ENCODE assay signal across 25 cellular contexts in the genomic region with DNA sequence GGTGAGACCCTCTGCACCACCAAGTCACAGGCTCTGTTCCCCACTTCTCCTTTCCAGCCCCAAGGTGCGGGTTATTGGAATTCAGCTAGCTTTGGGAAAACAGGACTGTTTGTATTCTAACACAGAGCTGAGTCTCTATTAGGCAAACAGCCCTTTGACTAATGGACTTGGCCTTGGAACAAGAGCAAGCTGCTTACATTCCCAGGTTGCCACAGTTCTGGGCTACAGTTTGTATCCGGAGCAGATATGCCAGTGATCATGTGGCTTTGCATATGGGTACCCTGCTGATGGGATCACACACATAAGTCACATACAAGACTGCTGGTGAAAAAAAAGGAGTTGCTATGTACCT.
DNase-seq lines count a peak whose midpoint lies in the region; ATAC-seq, FAIRE-seq and TF ChIP-seq lines count a peak whose summit lies in the region.
"Had no signal": no experiment of that assay in that cellular context is flagged by ENCODE, and none has a peak within 500 bp of the region (broad histone marks: within the 10 kb centered on the region; RNA-seq: fewer than 3 reads in every experiment).

No MANE protein-coding gene starts in this region.

- TF ChIP-seq CTCF in H1 (IDR thresholded peaks at IDR 0.05; ENCODE audit: control extremely low read depth in 1 of 3, insufficient read depth in 1 of 3, low read depth in 1 of 3, low read length in 3 of 3) (no peak), prostate gland (IDR thresholded peaks at IDR 0.05) (no peak), HFFc6 (IDR thresholded peaks at IDR 0.05) (no peak)

- POLR2A ChIA-PET in H1 (lab: Charles Lee; ENCODE audit: partially characterized antibody) = no interaction called here

- no peak overlapping the region for H3K9ac ChIP-seq in H1 (replicated peaks in 1 of 4; ENCODE audit: extremely low read depth in 1 of 4, low read depth in 3 of 4, low read length in 3 of 4)

- intact Hi-C loops in prostate gland (cut with DNase I) = no loop called here

- no peaks in the 10 kb centered on the region for H3K79me1 ChIP-seq in H1 (ENCODE audit: low read depth, low read length)

- H3K27ac Mint-ChIP-seq in HFFc6 = no peak overlapping the region
- H3K27ac Mint-ChIP-seq: activated CD4-positive, alpha-beta T cell treated with anti-CD3 and anti-CD28 coated beads, Interleukin-2, amount 10 ng/mL, durations not matched to agents 7 days and 5 days; activated CD8-positive, alpha-beta memory T cell treated with anti-CD3 and anti-CD28 coated beads, Interleukin-2, amount 10 ng/mL, durations not matched to agents 7 days and 5 days; activated naive CD4-positive, alpha-beta T cell treated with anti-CD3 and anti-CD28 coated beads for 36 hours; natural killer cell treated with Interleukin-12 subunit alpha and Interleukin-12 subunit beta and Interleukin-15 and Interleukin-18, amount 100 ng/mL, for 72 hours; T-helper 17 cell had no signal

- H3K56ac ChIP-seq in H1 (replicated peaks; ENCODE audit: insufficient read length, low read depth, low read length) = no peak overlapping the region

- no peak overlapping the region for H4K8ac ChIP-seq in H1 (ENCODE audit: extremely low read depth, insufficient read depth, low read length)

- peak; percentile 67 for DNase-seq in H4 (ENCODE audit: low spot score)
- peak; percentile 60 for DNase-seq in SK-MEL-5 (ENCODE audit: low read depth, low spot score)
- DNase-seq in H1 (ENCODE audit: low read depth in 1 of 2, low spot score in 2 of 2) = no peak
- DNase-seq in prostate gland (ENCODE audit: low spot score) = peak; percentile 4
- DNase-seq in HFFc6 = no peak
- DNase-seq: activated CD4-positive, alpha-beta T cell treated with anti-CD3 and anti-CD28 coated beads, Interleukin-2, amount 10 ng/mL, durations not matched to agents 7 days and 5 days; activated CD8-positive, alpha-beta memory T cell treated with anti-CD3 and anti-CD28 coated beads, Interleukin-2, amount 10 ng/mL, durations not matched to agents 7 days and 5 days; activated naive CD4-positive, alpha-beta T cell treated with anti-CD3 and anti-CD28 coated beads for 36 hours; amygdala; heart right ventricle; KG1; left ventricle myocardium inferior; MV-4-11; NCI-H510A treated with DMSO at 0.1 percent for 48 hours; right cardiac atrium; stimulated activated CD4-positive, alpha-beta T cell treated with anti-CD3 and anti-CD28 coated beads, Interleukin-12 subunit alpha, Interleukin-12 subunit beta, amount 100 ng/mL, for 4 hours; stimulated activated CD4-positive, alpha-beta T cell treated with anti-CD3 and anti-CD28 coated beads, Interleukin-4, amount 100 ng/mL, for 4 hours; stimulated activated naive CD4-positive, alpha-beta T cell; T-helper 17 cell; testis; uterus had no signal

- H2BK12ac ChIP-seq in H1 (ENCODE audit: low read depth, low read length) = no peak overlapping the region

- H3K4me2 ChIP-seq in H1 (ENCODE audit: insufficient read depth in 1 of 2, low read depth in 2 of 2, low read length in 2 of 2) = no peak overlapping the region

- no peaks in the 10 kb centered on the region for H3K36me3 ChIP-seq in H1 (ENCODE audit: control insufficient read depth in 2 of 4, insufficient read depth in 4 of 4, low read length in 3 of 4)
- no peaks in the 10 kb centered on the region for H3K36me3 ChIP-seq in prostate gland
- H3K36me3 ChIP-seq: heart right ventricle, left ventricle myocardium inferior, uterus had no signal

- H2AFZ ChIP-seq in H1 (ENCODE audit: low read length) = no peak overlapping the region

- H3K4me3 ChIP-seq in H1 (ENCODE audit: extremely low read depth in 1 of 4, insufficient read depth in 2 of 4, low read depth in 3 of 4, low read length in 4 of 4) (no peak overlapping the region), prostate gland (no peak overlapping the region)
- H3K4me3 ChIP-seq: heart right ventricle, left ventricle myocardium inferior, testis, uterus had no signal

- TF ChIP-seq RAD21 in H1 (IDR thresholded peaks at IDR 0.05 in 1 of 2, conservative IDR thresholded peaks at IDR 0.05 in 1 of 2; ENCODE audit: low read depth in 2 of 2, low read length in 2 of 2) = no peak

- no peaks in the 10 kb centered on the region for H3K23me2 ChIP-seq in H1 (ENCODE audit: low read depth, low read length)

- no peak overlapping the region for H2AK5ac ChIP-seq in H1 (ENCODE audit: low read depth, low read length)

- CTCF ChIA-PET in H1 (lab: Charles Lee; ENCODE audit: partially characterized antibody) = interaction anchor here (0.6 to 1.6 kb wide), 4 partner anchors 38 to 430 kb away, joined by 3 to 9 read pairs (median 3); no protein-coding TSS in a partner anchor

- no peak overlapping the region for H3K18ac ChIP-seq in H1 (ENCODE audit: extremely low read depth, low read length)

- no peaks in the 10 kb centered on the region; the same call in 1 of the 2 replicates for H3K27me3 Mint-ChIP-seq in HFFc6 (ENCODE audit: insufficient read depth)
- H3K27me3 Mint-ChIP-seq: activated CD4-positive, alpha-beta T cell treated with anti-CD3 and anti-CD28 coated beads, Interleukin-2, amount 10 ng/mL, durations not matched to agents 7 days and 5 days; activated CD8-positive, alpha-beta memory T cell treated with anti-CD3 and anti-CD28 coated beads, Interleukin-2, amount 10 ng/mL, durations not matched to agents 7 days and 5 days had no signal

- H3K4ac ChIP-seq in H1 (replicated peaks; ENCODE audit: insufficient read length, low read depth, low read length) = no peak overlapping the region

- H2BK120ac ChIP-seq in H1 (replicated peaks; ENCODE audit: low read depth, low read length) = no peak overlapping the region

- H3K27me3 ChIP-seq in H1 (replicated peaks in 1 of 4; ENCODE audit: control insufficient read depth in 3 of 4, extremely low read depth in 1 of 4, insufficient read depth in 3 of 4, low read length in 3 of 4) (no peaks in the 10 kb centered on the region; a peak in 1 of 7 replicates), prostate gland (replicated peaks; ENCODE audit: insufficient read depth) (no peaks in the 10 kb centered on the region)
- H3K27me3 ChIP-seq: testis, uterus had no signal

- no peak overlapping the region for H2BK5ac ChIP-seq in H1 (ENCODE audit: low read depth, low read length)

- TF ChIP-seq POLR2A in H1 (IDR thresholded peaks at IDR 0.05; ENCODE audit: control extremely low read depth in 1 of 2, low read depth in 2 of 2, low read length in 2 of 2) = no peak
- TF ChIP-seq POLR2A in prostate gland (IDR thresholded peaks at IDR 0.05) = no peak

- H3K79me2 ChIP-seq in H1 (ENCODE audit: control insufficient read depth in 1 of 2, insufficient read depth in 2 of 2, low read length in 2 of 2) = no peaks in the 10 kb centered on the region

- peaks cover 0 to 5% (median 0%) of the 10 kb centered on the region in 4 experiments; a peak in 1 of 7 replicates for H3K4me1 ChIP-seq in H1 (replicated peaks in 1 of 4; ENCODE audit: control insufficient read depth in 3 of 4, insufficient read depth in 4 of 4, low read length in 3 of 4)
- no peaks in the 10 kb centered on the region for H3K4me1 ChIP-seq in prostate gland (replicated peaks)
- H3K4me1 ChIP-seq: heart right ventricle, left ventricle myocardium inferior, testis, uterus had no signal

- no peak overlapping the region for H2BK20ac ChIP-seq in H1 (ENCODE audit: low read length)

- peaks cover 13% of the 10 kb centered on the region for H3K9me3 Mint-ChIP-seq in HFFc6
- H3K9me3 Mint-ChIP-seq: natural killer cell treated with Interleukin-12 subunit alpha and Interleukin-12 subunit beta and Interleukin-15 and Interleukin-18, amount 100 ng/mL, for 72 hours had no signal

- 0 out of 2 replicates have a peak overlapping the region, but pooled peaks have one; percentile 14 for H2BK15ac ChIP-seq in H1 (ENCODE audit: low read length)

- no peak overlapping the region for H3K23ac ChIP-seq in H1 (ENCODE audit: insufficient read length)

- no peak overlapping the region for H3K14ac ChIP-seq in H1 (ENCODE audit: insufficient read length)

- H3K27ac ChIP-seq in H1 (ENCODE audit: low read depth, low read length) (no peak overlapping the region), prostate gland (no peak overlapping the region)
- H3K27ac ChIP-seq: heart right ventricle, left ventricle myocardium inferior, testis, uterus had no signal

- FAIRE-seq in H1 (lab: Jason Lieb, UNC) = no peak
- FAIRE-seq: D721Med had no signal

- no peaks in the 10 kb centered on the region for H3K36me3 Mint-ChIP-seq in HFFc6 (ENCODE audit: low read depth)

- ATAC-seq in HG03565 (IDR thresholded peaks at IDR 0.05; ENCODE audit: unreplicated experiment) = no peak
- ATAC-seq in HG03280 (IDR thresholded peaks at IDR 0.05; ENCODE audit: unreplicated experiment) = no peak
- ATAC-seq: activated CD8-positive, alpha-beta memory T cell treated with anti-CD3 and anti-CD28 coated beads, Interleukin-2, amount 10 ng/mL, durations not matched to agents 7 days and 5 days; heart right ventricle; natural killer cell treated with Interleukin-12 subunit alpha and Interleukin-12 subunit beta and Interleukin-15 and Interleukin-18, amount 100 ng/mL, for 72 hours; right cardiac atrium; T-helper 17 cell had no signal

- H3K4me3 Mint-ChIP-seq in HFFc6 = no peak overlapping the region
- H3K4me3 Mint-ChIP-seq: activated CD4-positive, alpha-beta T cell treated with anti-CD3 and anti-CD28 coated beads, Interleukin-2, amount 10 ng/mL, durations not matched to agents 7 days and 5 days; activated CD8-positive, alpha-beta memory T cell treated with anti-CD3 and anti-CD28 coated beads, Interleukin-2, amount 10 ng/mL, durations not matched to agents 7 days and 5 days; activated naive CD4-positive, alpha-beta T cell treated with anti-CD3 and anti-CD28 coated beads for 36 hours; natural killer cell treated with Interleukin-12 subunit alpha and Interleukin-12 subunit beta and Interleukin-15 and Interleukin-18, amount 100 ng/mL, for 72 hours; T-helper 17 cell had no signal

- H4K5ac ChIP-seq in H1 (ENCODE audit: insufficient read length, low read depth, low read length) = no peak overlapping the region

- WGBS in H1 (ENCODE audit: extremely low coverage in 1 of 2, insufficient coverage in 1 of 2, insufficient read length in 1 of 2, insufficient replicate concordance in 2 of 2, low coverage in 1 of 2, low lambda C conversion rate in 2 of 2, missing lambda C conversion rate in 1 of 2), 2 experiments = 80% methylated on average over 2 of the region's 2 CpGs; no CpG with 5 or more reads in 1 of the 2 experiments
- WGBS in prostate gland = 50% methylated on average over 2 of the region's 2 CpGs

- H4K20me1 ChIP-seq in H1 (replicated peaks in 1 of 2; ENCODE audit: control insufficient read depth in 1 of 2, insufficient read depth in 2 of 2, low read length in 2 of 2) = no peaks in the 10 kb centered on the region

- TF ChIP-seq EP300 in H1 (IDR thresholded peaks at IDR 0.05; ENCODE audit: borderline replicate concordance in 1 of 2, low read depth in 2 of 2, low read length in 2 of 2) = no peak

- in situ Hi-C loops in SK-MEL-5 (cut with HindIII; ENCODE audit: low pct_unique_long_range_greater_than_20kb, low sequenced_read_pairs) = no loop called here

- no peaks in the 10 kb centered on the region for H3K4me1 Mint-ChIP-seq in HFFc6 (ENCODE audit: low read depth)

- H4K91ac ChIP-seq in H1 (replicated peaks; ENCODE audit: insufficient read length, low read length) = no peak overlapping the region

- H3K9me3 ChIP-seq in H1 (ENCODE audit: insufficient read depth in 2 of 2, low read depth in 1 of 2, low read length in 1 of 2) = peaks cover 0 to 3% of the 10 kb centered on the region in 2 experiments; a peak in 1 of 4 replicates
- H3K9me3 ChIP-seq in prostate gland = no peaks in the 10 kb centered on the region
- H3K9me3 ChIP-seq: testis, uterus had no signal

Comparison
In these comparisons a context has a peak if more than half of its experiments do, and no peak if none do; other contexts are left out.
1. DNase-seq: peak in H4 (single experiment), SK-MEL-5 (single experiment) and prostate gland (single experiment); none in H1 (0 of 2) and HFFc6 (single experiment).